Comparison of ENCODE assay signal across 14 cellular contexts in genomic region chrX:105975382-105975781, GRCh38.
DNase-seq lines count a peak whose midpoint lies in the region; ATAC-seq and TF ChIP-seq lines count a peak whose summit lies in the region.
"Had no signal": no experiment of that assay in that cellular context is flagged by ENCODE, and none has a peak within 500 bp of the region (broad histone marks: within the 10 kb centered on the region; RNA-seq: fewer than 3 reads in every experiment).

No MANE protein-coding gene starts in this region.

- H3K79me1 ChIP-seq in mesendoderm (ENCODE audit: low read length), result no peaks in the 10 kb centered on the region

- H3K56ac ChIP-seq in mesendoderm (ENCODE audit: low read length), result no peak overlapping the region

- H3K79me2 ChIP-seq in mesendoderm (ENCODE audit: control insufficient read depth, insufficient read depth, low read length), result no peaks in the 10 kb centered on the region

- no peaks in the 10 kb centered on the region for H3K4me1 ChIP-seq in mesendoderm (ENCODE audit: control insufficient read depth, low read depth, low read length)
- no peaks in the 10 kb centered on the region for H3K4me1 ChIP-seq in aorta (ENCODE audit: control insufficient read depth in 1 of 2, insufficient read depth in 2 of 2, low read length in 2 of 2)

- H3K9ac ChIP-seq in mesendoderm (ENCODE audit: low read length), result no peak overlapping the region

- peaks cover 21% of the 10 kb centered on the region for H3K9me3 Mint-ChIP-seq in chondrocyte (ENCODE audit: low read depth)
- H3K9me3 Mint-ChIP-seq in stimulated activated naive CD8-positive, alpha-beta T cell treated with anti-CD3 and anti-CD28 coated beads, Interleukin-15, amount 100 ng/mL, for 72 hours, result peaks cover 0 to 4% of the 10 kb centered on the region in 2 donors
- H3K9me3 Mint-ChIP-seq: stimulated activated naive CD8-positive, alpha-beta T cell treated with anti-CD3 and anti-CD28 coated beads, Interleukin-15, Interleukin-2, amounts not matched to agents 100 ng/mL and 50 ng/mL, for 24 hours; T-helper 1 cell treated with Interleukin-12 subunit alpha and Interleukin-12 subunit beta and Interleukin-4 antibody, amounts not matched to agents 30 μg/mL and 1 μg/mL, for 36 hours had no signal

- no peaks in the 10 kb centered on the region for H3K36me3 Mint-ChIP-seq in chondrocyte (ENCODE audit: low read depth)
- H3K36me3 Mint-ChIP-seq: CD4-positive, CD25-positive, alpha-beta regulatory T cell had no signal

- no peak overlapping the region for H3K4me3 Mint-ChIP-seq in chondrocyte (ENCODE audit: unreplicated experiment)
- no peak overlapping the region for H3K4me3 Mint-ChIP-seq in stimulated activated naive CD8-positive, alpha-beta T cell treated with anti-CD3 and anti-CD28 coated beads, Interleukin-15, amount 100 ng/mL, for 72 hours
- H3K4me3 Mint-ChIP-seq: CD4-positive, CD25-positive, alpha-beta regulatory T cell; stimulated activated naive CD8-positive, alpha-beta T cell treated with anti-CD3 and anti-CD28 coated beads, Interleukin-15, Interleukin-2, amounts not matched to agents 100 ng/mL and 50 ng/mL, for 24 hours; T-helper 1 cell treated with Interleukin-12 subunit alpha and Interleukin-12 subunit beta and Interleukin-4 antibody, amounts not matched to agents 30 μg/mL and 1 μg/mL, for 36 hours had no signal

- peak; percentile 12 for DNase-seq in DMS 273 (lab: John Stamatoyannopoulos, UW; ENCODE audit: unreplicated experiment)
- peak; percentile 3 for DNase-seq in NAMALWA (ENCODE audit: low spot score)
- no peak for DNase-seq in chondrocyte (ENCODE audit: low spot score)
- peak; percentile 22 for DNase-seq in mesendoderm
- no peak for DNase-seq in stimulated activated naive CD4-positive, alpha-beta T cell (lab: John Stamatoyannopoulos, UW)
- no peak for DNase-seq in aorta
- DNase-seq in stimulated activated naive CD8-positive, alpha-beta T cell treated with anti-CD3 and anti-CD28 coated beads, Interleukin-15, amount 100 ng/mL, for 72 hours, result no peak
- DNase-seq: amygdala; CD4-positive, CD25-positive, alpha-beta regulatory T cell; foreskin melanocyte; NCI-H69 had no signal

- no peak overlapping the region for H3K18ac ChIP-seq in mesendoderm (ENCODE audit: low read length)

- no peak overlapping the region for H2BK5ac ChIP-seq in mesendoderm (ENCODE audit: low read length)

- H2BK120ac ChIP-seq in mesendoderm (ENCODE audit: low read depth, low read length), result no peak overlapping the region

- no peak overlapping the region for H3K27ac ChIP-seq in mesendoderm (ENCODE audit: low read depth, low read length)
- H3K27ac ChIP-seq in aorta (ENCODE audit: low read depth in 1 of 2, low read length in 2 of 2), result no peak overlapping the region

- H3K27me3 ChIP-seq in mesendoderm (ENCODE audit: insufficient read depth, low read length, poor library complexity) (no peaks in the 10 kb centered on the region), aorta (ENCODE audit: control insufficient read depth in 1 of 2, insufficient read depth in 2 of 2, low read length in 1 of 2) (no peaks in the 10 kb centered on the region)

- peaks cover 18% of the 10 kb centered on the region for H3K27me3 Mint-ChIP-seq in chondrocyte (ENCODE audit: low read depth)
- no peaks in the 10 kb centered on the region for H3K27me3 Mint-ChIP-seq in stimulated activated naive CD8-positive, alpha-beta T cell treated with anti-CD3 and anti-CD28 coated beads, Interleukin-15, amount 100 ng/mL, for 72 hours
- H3K27me3 Mint-ChIP-seq: CD4-positive, CD25-positive, alpha-beta regulatory T cell; stimulated activated naive CD8-positive, alpha-beta T cell treated with anti-CD3 and anti-CD28 coated beads, Interleukin-15, Interleukin-2, amounts not matched to agents 100 ng/mL and 50 ng/mL, for 24 hours had no signal

- intact Hi-C loops in aorta (cut with DNase I), result no loop called here

- no peak overlapping the region for H3K23ac ChIP-seq in mesendoderm (ENCODE audit: low read length)

- H3K4ac ChIP-seq in mesendoderm (ENCODE audit: low read depth, low read length), result no peak overlapping the region

- H3K27ac Mint-ChIP-seq in chondrocyte (ENCODE audit: unreplicated experiment), result no peak overlapping the region
- no peak overlapping the region for H3K27ac Mint-ChIP-seq in stimulated activated naive CD8-positive, alpha-beta T cell treated with anti-CD3 and anti-CD28 coated beads, Interleukin-15, amount 100 ng/mL, for 72 hours
- H3K27ac Mint-ChIP-seq: CD4-positive, CD25-positive, alpha-beta regulatory T cell; stimulated activated naive CD8-positive, alpha-beta T cell treated with anti-CD3 and anti-CD28 coated beads, Interleukin-15, Interleukin-2, amounts not matched to agents 100 ng/mL and 50 ng/mL, for 24 hours; T-helper 1 cell treated with Interleukin-12 subunit alpha and Interleukin-12 subunit beta and Interleukin-4 antibody, amounts not matched to agents 30 μg/mL and 1 μg/mL, for 36 hours had no signal

- H3K4me1 Mint-ChIP-seq in chondrocyte (ENCODE audit: low read depth), result no peaks in the 10 kb centered on the region
- H3K4me1 Mint-ChIP-seq in stimulated activated naive CD8-positive, alpha-beta T cell treated with anti-CD3 and anti-CD28 coated beads, Interleukin-15, amount 100 ng/mL, for 72 hours, result no peaks in the 10 kb centered on the region
- H3K4me1 Mint-ChIP-seq: CD4-positive, CD25-positive, alpha-beta regulatory T cell had no signal

- no peak overlapping the region for H3K4me3 ChIP-seq in mesendoderm (ENCODE audit: low read length)
- H3K4me3 ChIP-seq in aorta (ENCODE audit: low read length in 2 of 2), result no peak overlapping the region

- no peak for ATAC-seq in aorta (ENCODE audit: low FRiP score)
- ATAC-seq in stimulated activated naive CD8-positive, alpha-beta T cell treated with anti-CD3 and anti-CD28 coated beads, Interleukin-15, amount 100 ng/mL, for 72 hours, result no peak
- ATAC-seq in GM19324 (IDR thresholded peaks at IDR 0.05; ENCODE audit: low FRiP score, unreplicated experiment), result no peak

- H3K9me3 ChIP-seq in aorta (ENCODE audit: control insufficient read depth, low read length), result no peaks in the 10 kb centered on the region

- H4K5ac ChIP-seq in mesendoderm (ENCODE audit: low read length), result no peak overlapping the region

- no peak overlapping the region for H2AK5ac ChIP-seq in mesendoderm (ENCODE audit: low read length)

- peak; percentile 76 for TF ChIP-seq CTCF in chondrocyte (IDR thresholded peaks at IDR 0.05)

- no peak overlapping the region for H4K8ac ChIP-seq in mesendoderm (ENCODE audit: low read depth, low read length)

- no peak overlapping the region for H3K4me2 ChIP-seq in mesendoderm (ENCODE audit: low read length)

- no peak overlapping the region for H2BK15ac ChIP-seq in mesendoderm (replicated peaks; ENCODE audit: low read depth)

- H3K36me3 ChIP-seq in mesendoderm (ENCODE audit: control insufficient read depth, insufficient read depth, low read length) (no peaks in the 10 kb centered on the region), aorta (ENCODE audit: control insufficient read depth in 1 of 2, insufficient read depth in 2 of 2, low read length in 1 of 2) (no peaks in the 10 kb centered on the region)

Comparison
In these comparisons a context has a peak if more than half of its experiments do, and no peak if none do; other contexts are left out.
1. DNase-seq: peak in DMS 273 (single experiment), NAMALWA (single experiment) and mesendoderm (single experiment); none in chondrocyte (single experiment), stimulated activated naive CD4-positive, alpha-beta T cell (0 of 6), aorta (0 of 2) and stimulated activated naive CD8-positive, alpha-beta T cell treated with anti-CD3 and anti-CD28 coated beads, Interleukin-15, amount 100 ng/mL, for 72 hours (0 of 2).